ENCODE assay signal across 20 cellular contexts in genomic region chr21:43879348-43880110, GRCh38. TPM values are rescaled to one million over a fixed set of nuclear protein-coding genes. Genes with fewer than 3 reads are reported as not detected.
A peak's percentile ranks its signal among the peaks of the same experiment; 100 is the strongest.
DNase-seq lines count a peak whose midpoint lies in the region; ATAC-seq, FAIRE-seq and TF ChIP-seq lines count a peak whose summit lies in the region.
"Had no signal": no experiment of that assay in that cellular context is flagged by ENCODE, and none has a peak within 500 bp of the region (broad histone marks: within the 10 kb centered on the region; RNA-seq: fewer than 3 reads in every experiment).

No MANE protein-coding gene starts in this region.

- peak overlapping the region; percentile 56 for H2BK5ac ChIP-seq in H1 (ENCODE audit: low read depth, low read length)

- no peak for ATAC-seq in GM18868 (IDR thresholded peaks at IDR 0.05; ENCODE audit: unreplicated experiment)
- no peak for ATAC-seq in HG02981 (IDR thresholded peaks at IDR 0.05; ENCODE audit: unreplicated experiment)
- no peak for ATAC-seq in HG03565 (IDR thresholded peaks at IDR 0.05; ENCODE audit: unreplicated experiment)
- ATAC-seq: activated CD4-positive, CD25-positive, alpha-beta regulatory T cell treated with anti-CD3 and anti-CD28 coated beads, Interleukin-2, amount 50 U/mL, for 24 hours; stimulated activated naive CD8-positive, alpha-beta T cell treated with anti-CD3 and anti-CD28 coated beads, Interleukin-15, amount 100 ng/mL, for 72 hours had no signal

- H3K9me3 ChIP-seq in H1 (ENCODE audit: insufficient read depth in 2 of 2, low read depth in 1 of 2, low read length in 1 of 2) (no peaks in the 10 kb centered on the region), parathyroid adenoma (ENCODE audit: control insufficient read depth, low read length) (no peaks in the 10 kb centered on the region)

- in situ Hi-C loops in GM13976 (cut with MboI; ENCODE audit: low sequenced_read_pairs, unreplicated experiment) = no loop called here

- no peaks in the 10 kb centered on the region; the same call in 1 of the 2 replicates for H3K23me2 ChIP-seq in H1 (ENCODE audit: low read depth, low read length)

- CTCF ChIA-PET in H1 (lab: Charles Lee; ENCODE audit: partially characterized antibody) = interaction anchor here (0.9 to 1.6 kb wide), 5 partner anchors 9 to 96 kb away, joined by 3 to 5 read pairs (median 4); no protein-coding TSS in a partner anchor

- DNase-seq in GM13976 (ENCODE audit: low spot score) = peak; percentile 12
- no peak for DNase-seq in H1 (ENCODE audit: low read depth in 1 of 2, low spot score in 2 of 2)
- no peak for DNase-seq in nucleus accumbens (lab: John Stamatoyannopoulos, UW)
- DNase-seq: CD8-positive, alpha-beta memory T cell; GOT3; NCI-H1105; NCI-H2081; NCI-H510A; NK-92 treated with Interleukin-12 subunit alpha and Interleukin-12 subunit beta, amount 100 ng/mL, for 24 hours; RPMI8226; stimulated activated CD4-positive, alpha-beta T cell treated with anti-CD3 and anti-CD28 coated beads, Interleukin-4, amount 100 ng/mL, for 24 hours; stimulated activated naive CD8-positive, alpha-beta T cell treated with anti-CD3 and anti-CD28 coated beads, Interleukin-15, amount 100 ng/mL, for 72 hours; T1000 had no signal

- H4K20me1 ChIP-seq in H1 (replicated peaks in 1 of 2; ENCODE audit: control insufficient read depth in 1 of 2, insufficient read depth in 2 of 2, low read length in 2 of 2) = no peaks in the 10 kb centered on the region

- H2BK12ac ChIP-seq in H1 (ENCODE audit: low read depth, low read length) = peak overlapping the region; percentile 68; the same call in 1 of the 2 replicates

- H3K14ac ChIP-seq in H1 (ENCODE audit: insufficient read length) = no peak overlapping the region

- H2AK5ac ChIP-seq in H1 (ENCODE audit: low read depth, low read length) = no peak overlapping the region

- H3K4me2 ChIP-seq in H1 (ENCODE audit: insufficient read depth in 1 of 2, low read depth in 2 of 2, low read length in 2 of 2) (no peak overlapping the region), parathyroid adenoma (ENCODE audit: low read length) (no peak overlapping the region)

- H3K4ac ChIP-seq in H1 (replicated peaks; ENCODE audit: insufficient read length, low read depth, low read length) = no peak overlapping the region

- no peak for TF ChIP-seq CTCF in 22Rv1 (IDR thresholded peaks at IDR 0.05)
- no peak for TF ChIP-seq CTCF in GM13976 (IDR thresholded peaks at IDR 0.05; ENCODE audit: borderline replicate concordance, control extremely low read depth, extremely low read depth, insufficient read depth, missing control alignments)
- TF ChIP-seq CTCF in H1 (IDR thresholded peaks at IDR 0.05; ENCODE audit: control extremely low read depth in 1 of 3, insufficient read depth in 1 of 3, low read depth in 1 of 3, low read length in 3 of 3) = no peak
- TF ChIP-seq CTCF in parathyroid adenoma (IDR thresholded peaks at IDR 0.05) = no peak

- peak overlapping the region; percentile 26 for H4K91ac ChIP-seq in H1 (replicated peaks; ENCODE audit: insufficient read length, low read length)

- H3K23ac ChIP-seq in H1 (ENCODE audit: insufficient read length) = no peak overlapping the region

- H3K4me3 ChIP-seq in H1 (ENCODE audit: extremely low read depth in 1 of 4, insufficient read depth in 2 of 4, low read depth in 3 of 4, low read length in 4 of 4) (no peak overlapping the region), parathyroid adenoma (ENCODE audit: low read depth, low read length) (no peak overlapping the region)
- H3K4me3 ChIP-seq: lung had no signal

- H2BK15ac ChIP-seq in H1 (ENCODE audit: low read length) = no peak overlapping the region

- H2BK120ac ChIP-seq in H1 (replicated peaks; ENCODE audit: low read depth, low read length) = no peak overlapping the region

- H3K18ac ChIP-seq in H1 (ENCODE audit: extremely low read depth, low read length) = no peak overlapping the region; the same call in 1 of the 2 replicates

- no peaks in the 10 kb centered on the region for H3K79me1 ChIP-seq in H1 (ENCODE audit: low read depth, low read length)

- H2AFZ ChIP-seq in H1 (ENCODE audit: low read length) = no peak overlapping the region
- H2AFZ ChIP-seq in parathyroid adenoma = no peak overlapping the region

- H3K79me2 ChIP-seq in H1 (ENCODE audit: control insufficient read depth in 1 of 2, insufficient read depth in 2 of 2, low read length in 2 of 2) (no peaks in the 10 kb centered on the region), parathyroid adenoma (peaks cover 19% of the 10 kb centered on the region)

- H4K5ac ChIP-seq in H1 (ENCODE audit: insufficient read length, low read depth, low read length) = no peak overlapping the region

- no peak for TF ChIP-seq POLR2A in H1 (IDR thresholded peaks at IDR 0.05; ENCODE audit: control extremely low read depth in 1 of 2, low read depth in 2 of 2, low read length in 2 of 2)

- H3K36me3 ChIP-seq in H1 (ENCODE audit: control insufficient read depth in 2 of 4, insufficient read depth in 4 of 4, low read length in 3 of 4) (no peaks in the 10 kb centered on the region), parathyroid adenoma (ENCODE audit: control insufficient read depth, insufficient read depth, low read length) (no peaks in the 10 kb centered on the region)

- POLR2A ChIA-PET in H1 (lab: Charles Lee; ENCODE audit: partially characterized antibody) = no interaction called here

- H2BK20ac ChIP-seq in H1 (ENCODE audit: low read length) = no peak overlapping the region

- H3K27ac ChIP-seq in 22Rv1 (0 out of 2 replicates have a peak overlapping the region, but pooled peaks have one; percentile 15), H1 (ENCODE audit: low read depth, low read length) (no peak overlapping the region), parathyroid adenoma (peak overlapping the region; percentile 30)

- H3K9ac ChIP-seq in H1 (replicated peaks in 1 of 4; ENCODE audit: extremely low read depth in 1 of 4, low read depth in 3 of 4, low read length in 3 of 4) (no peak overlapping the region), parathyroid adenoma (no peak overlapping the region)

- TF ChIP-seq RAD21 in H1 (IDR thresholded peaks at IDR 0.05 in 1 of 2, conservative IDR thresholded peaks at IDR 0.05 in 1 of 2; ENCODE audit: low read depth in 2 of 2, low read length in 2 of 2) = no peak

- H3K56ac ChIP-seq in H1 (replicated peaks; ENCODE audit: insufficient read length, low read depth, low read length) = no peak overlapping the region

- H3K4me1 ChIP-seq in H1 (replicated peaks in 1 of 4; ENCODE audit: control insufficient read depth in 3 of 4, insufficient read depth in 4 of 4, low read length in 3 of 4) = peaks cover 0 to 8% (median 5%) of the 10 kb centered on the region in 4 experiments; a peak in 5 of 7 replicates
- H3K4me1 ChIP-seq in parathyroid adenoma = peaks cover 2% of the 10 kb centered on the region

- 90% methylated on average over 24 of the region's 25 CpGs; no CpG with 5 or more reads in 1 of the 2 experiments for WGBS in H1 (ENCODE audit: extremely low coverage in 1 of 2, insufficient coverage in 1 of 2, insufficient read length in 1 of 2, insufficient replicate concordance in 2 of 2, low coverage in 1 of 2, low lambda C conversion rate in 2 of 2, missing lambda C conversion rate in 1 of 2), 2 experiments

- no peak overlapping the region for H4K8ac ChIP-seq in H1 (ENCODE audit: extremely low read depth, insufficient read depth, low read length)

- H3K27me3 ChIP-seq in H1 (replicated peaks in 1 of 4; ENCODE audit: control insufficient read depth in 3 of 4, extremely low read depth in 1 of 4, insufficient read depth in 3 of 4, low read length in 3 of 4) (no peaks in the 10 kb centered on the region), parathyroid adenoma (ENCODE audit: control insufficient read depth, insufficient read depth, low read length) (no peaks in the 10 kb centered on the region)

- no peak for FAIRE-seq in H1 (lab: Jason Lieb, UNC)

- TF ChIP-seq EP300 in H1 (IDR thresholded peaks at IDR 0.05; ENCODE audit: borderline replicate concordance in 1 of 2, low read depth in 2 of 2, low read length in 2 of 2) = no peak

TF ChIP-seq in H1, 55 proteins besides CTCF, POLR2A, EP300 and RAD21 (continues in another document):
- TF ChIP-seq CHD2 (IDR thresholded peaks at IDR 0.05; ENCODE audit: low read length) (no peak), TAF7 (optimal IDR thresholded peaks at IDR 0.05; ENCODE audit: borderline replicate concordance, low read depth, low read length) (no peak), SP4 (IDR thresholded peaks at IDR 0.05; ENCODE audit: low read length) (no peak), TEAD4 (IDR thresholded peaks at IDR 0.05; ENCODE audit: low read depth, low read length) (no peak), CBX8 (IDR thresholded peaks at IDR 0.05; ENCODE audit: borderline replicate concordance, low read depth, low read length) (no peak), CBX5 (IDR thresholded peaks at IDR 0.05; ENCODE audit: low read depth, low read length) (no peak)

RNA-seq across cellular contexts. Expression of gene AGPAT3, which starts 14.5 kb away (rescaled TPM):
- 5.8 and 5.9 TPM in 2 replicates for total RNA-seq in H1 (2021; fragmentation: NEBNext Ultra II Directional; extraction: Animal tissue kit (Norgen Biotek cat#: 25700))
- 6.7 and 7.3 TPM in 2 replicates for polyA plus RNA-seq in H1 (2011; rRNA removed)
- 5.3 TPM for polyA plus RNA-seq in H1 (2011; cell fraction: cytosol; rRNA removed)
- polyA plus RNA-seq in H1 (2011; cell fraction: nucleus; rRNA removed) = 8.9 TPM
- 5.0 to 8.9 TPM (median 7.8 TPM) in 4 replicates for polyA plus RNA-seq in H1 (2012, experiment 1 of 2)
- polyA plus RNA-seq in H1 (2012, experiment 2 of 2) = 4.7 TPM
- 7.3 TPM for polyA plus RNA-seq in H1 (2013, experiment 1 of 2)
- 8.3 TPM for polyA plus RNA-seq in H1 (2013, experiment 2 of 2)
- 8.1 and 15.0 TPM in 2 replicates for polyA minus RNA-seq in H1 (2011; rRNA and poly(A)+ RNA removed)
- 8.5 TPM for polyA minus RNA-seq in H1 (2011; cell fraction: cytosol; rRNA and poly(A)+ RNA removed)
- polyA minus RNA-seq in H1 (2011; cell fraction: nucleus; rRNA and poly(A)+ RNA removed) = 10.8 TPM
